8 cellular contexts compared by ENCODE assay signal in genomic region chr11:534197-534591, GRCh38. TPM values are rescaled to one million over a fixed set of nuclear protein-coding genes. Genes with fewer than 3 reads are reported as not detected.
A peak's percentile ranks its signal among the peaks of the same experiment; 100 is the strongest.
DNase-seq lines count a peak whose midpoint lies in the region; ATAC-seq and TF ChIP-seq lines count a peak whose summit lies in the region.

No MANE protein-coding gene starts in this region.

- H3K27me3 ChIP-seq in brain microvascular endothelial cell (replicated peaks) (no peaks in the 10 kb centered on the region), lower lobe of right lung (ENCODE audit: low read depth) (peaks cover 4% of the 10 kb centered on the region), tibial artery (peaks cover 0 to 11% of the 10 kb centered on the region in 2 donors)

- no peaks in the 10 kb centered on the region for H3K9me3 ChIP-seq in lower lobe of right lung
- H3K9me3 ChIP-seq in tibial artery: no peaks in the 10 kb centered on the region

- H3K4me1 ChIP-seq in lower lobe of right lung (peaks cover 34% of the 10 kb centered on the region), tibial artery (peaks cover 3 to 44% (median 34%) of the 10 kb centered on the region in 4 donors)

- no peaks in the 10 kb centered on the region for H3K27me3 Mint-ChIP-seq in activated CD4-positive, alpha-beta T cell treated with anti-CD3 and anti-CD28 coated beads, Interleukin-2, amount 10 ng/mL, durations not matched to agents 24 days and 14 days

- peaks cover 23% of the 10 kb centered on the region for H3K36me3 ChIP-seq in brain microvascular endothelial cell (replicated peaks)
- H3K36me3 ChIP-seq in lower lobe of right lung: peaks cover 33% of the 10 kb centered on the region
- peaks cover 22 to 42% (median 24%) of the 10 kb centered on the region in 3 donors for H3K36me3 ChIP-seq in tibial artery

- ATAC-seq in lower lobe of right lung: no peak

- DNase-seq in activated CD4-positive, alpha-beta T cell treated with anti-CD3 and anti-CD28 coated beads, Interleukin-2, amount 10 ng/mL, durations not matched to agents 24 days and 14 days: no peak
- no peak for DNase-seq in activated CD4-positive, alpha-beta T cell treated with anti-CD3 and anti-CD28 coated beads, Interleukin-2, amount 50 U/mL, for 48 hours
- DNase-seq in brain microvascular endothelial cell (no peak), lower lobe of right lung (no peak), tibial artery (peak in 1 of 2 donors; percentile 68), occipital lobe (lab: John Stamatoyannopoulos, UW) (no peak), iPS-NIHi7 (ENCODE audit: extremely low spot score) (no peak), SKM-1 treated with dmso at 0.1 percent for 144 hours (lab: John Stamatoyannopoulos, UW; ENCODE audit: unreplicated experiment) (no peak)

- peaks cover 10% of the 10 kb centered on the region for H3K36me3 Mint-ChIP-seq in activated CD4-positive, alpha-beta T cell treated with anti-CD3 and anti-CD28 coated beads, Interleukin-2, amount 10 ng/mL, durations not matched to agents 24 days and 14 days (ENCODE audit: low read depth)

- peaks cover 15% of the 10 kb centered on the region for H3K4me1 Mint-ChIP-seq in activated CD4-positive, alpha-beta T cell treated with anti-CD3 and anti-CD28 coated beads, Interleukin-2, amount 10 ng/mL, durations not matched to agents 24 days and 14 days

- H3K4me3 ChIP-seq in brain microvascular endothelial cell (ENCODE audit: low read depth, low read length) (peak overlapping the region; percentile 73), lower lobe of right lung (peak overlapping the region; percentile 80), tibial artery (peak overlapping the region; percentile 81 to 98)

- in situ Hi-C loops in brain microvascular endothelial cell (cut with HindIII; ENCODE audit: low pct_ligation_motif_present, low sequenced_read_pairs): no loop called here

- no peak overlapping the region for H3K27ac Mint-ChIP-seq in activated CD4-positive, alpha-beta T cell treated with anti-CD3 and anti-CD28 coated beads, Interleukin-2, amount 10 ng/mL, durations not matched to agents 24 days and 14 days

- no peaks in the 10 kb centered on the region for H3K9me3 Mint-ChIP-seq in activated CD4-positive, alpha-beta T cell treated with anti-CD3 and anti-CD28 coated beads, Interleukin-2, amount 10 ng/mL, durations not matched to agents 24 days and 14 days

- intact Hi-C loops in activated CD4-positive, alpha-beta T cell treated with anti-CD3 and anti-CD28 coated beads, Interleukin-2, amount 10 ng/mL, durations not matched to agents 24 days and 14 days (cut with micrococcal nuclease): no loop called here
- intact Hi-C loops in lower lobe of right lung (cut with DNase I) (no loop called here), tibial artery (cut with DNase I; ENCODE audit: low total_unique reads) (loop anchor here (10.0 kb wide), 1 partner anchor 229 kb away; the partner anchor contains the start of gene IFITM2)

- no peak overlapping the region for H3K27ac ChIP-seq in brain microvascular endothelial cell
- peak overlapping the region; percentile 59 for H3K27ac ChIP-seq in lower lobe of right lung
- peak overlapping the region; percentile 76 to 78 for H3K27ac ChIP-seq in tibial artery

- no peak for TF ChIP-seq CTCF in brain microvascular endothelial cell (IDR thresholded peaks at IDR 0.05; ENCODE audit: low read depth, low read length, missing control alignments)
- TF ChIP-seq CTCF in lower lobe of right lung (IDR thresholded peaks at IDR 0.05): no peak
- no peak for TF ChIP-seq CTCF in tibial artery (IDR thresholded peaks at IDR 0.05)

- peak overlapping the region; percentile 80 for H3K4me3 Mint-ChIP-seq in activated CD4-positive, alpha-beta T cell treated with anti-CD3 and anti-CD28 coated beads, Interleukin-2, amount 10 ng/mL, durations not matched to agents 24 days and 14 days

RNA-seq across cellular contexts. Expression of gene HRAS, which starts 1.2 kb away (rescaled TPM):
- 70.8 and 94.4 TPM in 2 replicates for total RNA-seq in activated CD4-positive, alpha-beta T cell treated with anti-CD3 and anti-CD28 coated beads, Interleukin-2, amount 10 ng/mL, durations not matched to agents 24 days and 14 days
- total RNA-seq in lower lobe of right lung (36.3 TPM), occipital lobe (27.0 TPM)

RNA-seq across cellular contexts. Expression of gene LRRC56, which starts 3.1 kb away (rescaled TPM):
- 2.1 and 2.3 TPM in 2 replicates for total RNA-seq in activated CD4-positive, alpha-beta T cell treated with anti-CD3 and anti-CD28 coated beads, Interleukin-2, amount 10 ng/mL, durations not matched to agents 24 days and 14 days
- 7.6 TPM for total RNA-seq in lower lobe of right lung
- total RNA-seq in occipital lobe: 1.1 TPM

RNA-seq across cellular contexts. Expression of gene LMNTD2, which starts 26.3 kb away (rescaled TPM):
- 0.47 and 1.1 TPM in 2 replicates for total RNA-seq in activated CD4-positive, alpha-beta T cell treated with anti-CD3 and anti-CD28 coated beads, Interleukin-2, amount 10 ng/mL, durations not matched to agents 24 days and 14 days
- total RNA-seq in lower lobe of right lung: 6.0 TPM
- 0.16 TPM for total RNA-seq in occipital lobe

RNA-seq across cellular contexts. Expression of gene RASSF7, which starts 26.6 kb away (rescaled TPM):
- total RNA-seq in activated CD4-positive, alpha-beta T cell treated with anti-CD3 and anti-CD28 coated beads, Interleukin-2, amount 10 ng/mL, durations not matched to agents 24 days and 14 days: 21.8 and 23.1 TPM in 2 replicates
- 71.5 TPM for total RNA-seq in lower lobe of right lung
- 2.5 TPM for total RNA-seq in occipital lobe

RNA-seq across cellular contexts. Expression of gene RNH1, which starts 27.2 kb away (rescaled TPM):
- 130 and 134 TPM in 2 replicates for total RNA-seq in activated CD4-positive, alpha-beta T cell treated with anti-CD3 and anti-CD28 coated beads, Interleukin-2, amount 10 ng/mL, durations not matched to agents 24 days and 14 days
- total RNA-seq in lower lobe of right lung (237 TPM), occipital lobe (42.1 TPM)
